In genomic region chr7:144632724-144633123, GRCh38 we compare ENCODE assay signal across 18 cellular contexts.
DNase-seq lines count a peak whose midpoint lies in the region; ATAC-seq, FAIRE-seq and TF ChIP-seq lines count a peak whose summit lies in the region.
"Had no signal": no experiment of that assay in that cellular context is flagged by ENCODE, and none has a peak within 500 bp of the region (broad histone marks: within the 10 kb centered on the region; RNA-seq: fewer than 3 reads in every experiment).

No MANE protein-coding gene starts in this region.

- ATAC-seq in HG02973 (IDR thresholded peaks at IDR 0.05; ENCODE audit: unreplicated experiment): no peak
- ATAC-seq: GM12878, GM23338 had no signal

- TF ChIP-seq CTCF in endothelial cell of umbilical vein (IDR thresholded peaks at IDR 0.05; ENCODE audit: extremely low read depth in 1 of 2, insufficient read depth in 1 of 2, low read depth in 1 of 2, low read length in 2 of 2): no peak

- no peaks in the 10 kb centered on the region for H3K79me2 ChIP-seq in endothelial cell of umbilical vein (ENCODE audit: control insufficient read depth, insufficient read depth, low read length)

- POLR2A ChIA-PET in endothelial cell of umbilical vein (lab: Charles Lee): no interaction called here

- peak; percentile 27 for DNase-seq in NCI-H748 (lab: John Stamatoyannopoulos, UW; ENCODE audit: unreplicated experiment)
- DNase-seq in NCI-H748 treated with DMSO at 0.1 percent for 48 hours (lab: John Stamatoyannopoulos, UW): no peak
- peak; percentile 55 for DNase-seq in NCI-H69 (lab: John Stamatoyannopoulos, UW)
- peak; percentile 4 for DNase-seq in endothelial cell of umbilical vein (ENCODE audit: low read depth, low spot score)
- no peak for DNase-seq in GOT3 (lab: John Stamatoyannopoulos, UW)
- DNase-seq: CD4-positive, alpha-beta T cell; CD8-positive, alpha-beta memory T cell; DMS 273 treated with DMSO at 0.1 percent for 48 hours; DND-41; HFFc6 had no signal

- FAIRE-seq in endothelial cell of umbilical vein (lab: Jason Lieb, UNC): no peak
- FAIRE-seq: D721Med, G401.6, GM12878, GM19239, H54 had no signal

- dilution Hi-C loops in endothelial cell of umbilical vein (cut with MboI; ENCODE audit: extremely low pct_ligation_motif_present, low sequenced_read_pairs): no loop called here

- TF ChIP-seq POLR2A in endothelial cell of umbilical vein (IDR thresholded peaks at IDR 0.05; ENCODE audit: low read depth, low read length): no peak

- no peak overlapping the region for H2AFZ ChIP-seq in endothelial cell of umbilical vein (ENCODE audit: low read depth, low read length)
- H2AFZ ChIP-seq: GM23338 had no signal

- no peaks in the 10 kb centered on the region for H3K9me3 ChIP-seq in endothelial cell of umbilical vein (replicated peaks; ENCODE audit: control insufficient read depth, insufficient read depth, low read length)

- H4K20me1 ChIP-seq in endothelial cell of umbilical vein (replicated peaks; ENCODE audit: control insufficient read depth, extremely low read depth, insufficient read depth, low read length): no peaks in the 10 kb centered on the region

- no peak overlapping the region for H3K9ac ChIP-seq in endothelial cell of umbilical vein (replicated peaks; ENCODE audit: extremely low read depth, insufficient read depth, low read length)

- no peak overlapping the region for H3K4me2 ChIP-seq in endothelial cell of umbilical vein (ENCODE audit: insufficient read depth, low read length)
- H3K4me2 ChIP-seq: GM23338 had no signal

- no peaks in the 10 kb centered on the region for H3K4me1 ChIP-seq in endothelial cell of umbilical vein (ENCODE audit: control insufficient read depth, extremely low read depth, insufficient read depth, low read length)

- H3K36me3 ChIP-seq in endothelial cell of umbilical vein (ENCODE audit: control insufficient read depth in 2 of 2, extremely low read depth in 1 of 2, insufficient read depth in 2 of 2, low read length in 2 of 2): no peaks in the 10 kb centered on the region

- no TSS peak for BruUV-seq in endothelial cell of umbilical vein (replicated peaks; lab: Mats Ljungman, UMichigan)

- no peaks in the 10 kb centered on the region for H3K9me1 ChIP-seq in endothelial cell of umbilical vein (replicated peaks; ENCODE audit: control insufficient read depth, extremely low read depth, insufficient read depth, low read length)

- no peaks in the 10 kb centered on the region for H3K27me3 ChIP-seq in endothelial cell of umbilical vein (ENCODE audit: control insufficient read depth in 2 of 2, insufficient read depth in 2 of 2, low read length in 2 of 2)

- intact Hi-C loops in endothelial cell of umbilical vein (cut with micrococcal nuclease): no loop called here

- H3K27ac ChIP-seq in endothelial cell of umbilical vein (ENCODE audit: insufficient read depth, low read depth, low read length): no peak overlapping the region

- CTCF ChIA-PET in endothelial cell of umbilical vein (lab: Charles Lee): interaction anchor here (1.1 kb wide), 1 partner anchor 26 kb away, joined by 3 read pairs; no protein-coding TSS in a partner anchor

- no peak overlapping the region for H3K4me3 ChIP-seq in endothelial cell of umbilical vein (replicated peaks in 1 of 3; ENCODE audit: insufficient read depth in 1 of 3, low read depth in 1 of 3, low read length in 3 of 3)
- H3K4me3 ChIP-seq: GM12878, GM23338, HAP-1 had no signal

TF ChIP-seq in endothelial cell of umbilical vein, 7 proteins besides CTCF, POLR2A, EP300 and RAD21:
- peak; percentile 57 for TF ChIP-seq FOS (IDR thresholded peaks at IDR 0.05; ENCODE audit: borderline replicate concordance, insufficient read depth, low read length)
- no peak for TF ChIP-seq EZH2 (IDR thresholded peaks at IDR 0.05; ENCODE audit: borderline replicate concordance, low read depth, low read length, severe bottlenecking)
- peak; percentile 33 for TF ChIP-seq GATA2 (IDR thresholded peaks at IDR 0.05; ENCODE audit: insufficient read depth, insufficient read length, low read depth, low read length)

Comparison
In these comparisons a context has a peak if more than half of its experiments do, and no peak if none do; other contexts are left out.
1. DNase-seq: peak in NCI-H748 (single experiment), NCI-H69 (single experiment) and endothelial cell of umbilical vein (single experiment); none in NCI-H748 treated with DMSO at 0.1 percent for 48 hours (single experiment) and GOT3 (single experiment).